In genomic region chr16:66746682-66747081, GRCh38 we compare ENCODE assay signal across 14 cellular contexts. TPM values are rescaled to one million over a fixed set of nuclear protein-coding genes. Genes with fewer than 3 reads are reported as not detected.
DNase-seq lines count a peak whose midpoint lies in the region; ATAC-seq and TF ChIP-seq lines count a peak whose summit lies in the region.
"Had no signal": no experiment of that assay in that cellular context is flagged by ENCODE, and none has a peak within 500 bp of the region (broad histone marks: within the 10 kb centered on the region; RNA-seq: fewer than 3 reads in every experiment).

No MANE protein-coding gene starts in this region.

- H3K27me3 Mint-ChIP-seq in naive thymus-derived CD4-positive, alpha-beta T cell, result no peaks in the 10 kb centered on the region

- peaks cover 0 to 58% (median 14%) of the 10 kb centered on the region in 3 experiments for H3K36me3 ChIP-seq in naive thymus-derived CD4-positive, alpha-beta T cell (ENCODE audit: control insufficient read depth in 2 of 3, insufficient read depth in 3 of 3, low read length in 3 of 3)

- peak; percentile 63 for DNase-seq in GM12865 (ENCODE audit: low read depth)
- peak; percentile 62 for DNase-seq in UCSD-AML1 (lab: John Stamatoyannopoulos, UW; ENCODE audit: unreplicated experiment)
- no peak for DNase-seq in naive thymus-derived CD4-positive, alpha-beta T cell
- no peak for DNase-seq in NCI-H1436 (lab: John Stamatoyannopoulos, UW)
- no peak for DNase-seq in T1000 (lab: John Stamatoyannopoulos, UW)
- no peak for DNase-seq in activated CD4-positive, CD25-positive, alpha-beta regulatory T cell (lab: John Stamatoyannopoulos, UW)
- DNase-seq: activated naive CD4-positive, alpha-beta T cell treated with anti-CD3 and anti-CD28 coated beads for 36 hours; H9; MG63; SW 1271 had no signal

- H3K4me1 ChIP-seq in naive thymus-derived CD4-positive, alpha-beta T cell (ENCODE audit: control insufficient read depth in 2 of 2, insufficient read depth in 2 of 2, low read length in 2 of 2), result peaks cover 15 to 18% of the 10 kb centered on the region in 2 donors

- TF ChIP-seq CTCF in GM12865 (IDR thresholded peaks at IDR 0.05; ENCODE audit: insufficient read depth, low read depth, low read length, missing control alignments), result no peak

- ATAC-seq in HG03064 (IDR thresholded peaks at IDR 0.05; ENCODE audit: low read depth, unreplicated experiment), result peak; percentile 46
- ATAC-seq in naive thymus-derived CD4-positive, alpha-beta T cell, result peak; percentile 38
- ATAC-seq in GM19035 (IDR thresholded peaks at IDR 0.05; ENCODE audit: unreplicated experiment), result no peak

- H3K4me3 Mint-ChIP-seq in naive thymus-derived CD4-positive, alpha-beta T cell, result peak overlapping the region in 1 of 10 donors; percentile 45
- H3K4me3 Mint-ChIP-seq: activated naive CD4-positive, alpha-beta T cell treated with anti-CD3 and anti-CD28 coated beads for 36 hours; H9; mesothelial cell of epicardium had no signal

- peak overlapping the region in 1 of 9 donors; percentile 45 for H3K27ac Mint-ChIP-seq in naive thymus-derived CD4-positive, alpha-beta T cell
- H3K27ac Mint-ChIP-seq: activated naive CD4-positive, alpha-beta T cell treated with anti-CD3 and anti-CD28 coated beads for 36 hours; mesothelial cell of epicardium had no signal

- H3K9me3 Mint-ChIP-seq in naive thymus-derived CD4-positive, alpha-beta T cell, result peaks cover 0 to 2% (median 0%) of the 10 kb centered on the region in 11 donors
- H3K9me3 Mint-ChIP-seq: activated naive CD4-positive, alpha-beta T cell treated with anti-CD3 and anti-CD28 coated beads for 36 hours; H9; mesothelial cell of epicardium had no signal

- H3K36me3 Mint-ChIP-seq in naive thymus-derived CD4-positive, alpha-beta T cell, result peaks cover 0 to 27% (median 11%) of the 10 kb centered on the region in 5 donors

- CTCF ChIA-PET in naive thymus-derived CD4-positive, alpha-beta T cell (lab: Charles Lee), result interaction anchor here (0.5 kb wide), 1 partner anchor 746 kb away, joined by 5 read pairs; no protein-coding TSS in a partner anchor

- no peaks in the 10 kb centered on the region for H3K27me3 ChIP-seq in naive thymus-derived CD4-positive, alpha-beta T cell (ENCODE audit: control insufficient read depth in 2 of 2, insufficient read depth in 2 of 2, low read length in 2 of 2)
- H3K27me3 ChIP-seq: MG63 had no signal

- intact Hi-C loops in naive thymus-derived CD4-positive, alpha-beta T cell (cut with micrococcal nuclease), result no loop called here

- no peaks in the 10 kb centered on the region for H3K9me3 ChIP-seq in naive thymus-derived CD4-positive, alpha-beta T cell (ENCODE audit: control insufficient read depth in 2 of 3, low read length in 3 of 3)
- H3K9me3 ChIP-seq: MG63 had no signal

- POLR2A ChIA-PET in naive thymus-derived CD4-positive, alpha-beta T cell (lab: Charles Lee), result no interaction called here

- no peak overlapping the region for H3K4me3 ChIP-seq in GM12865 (ENCODE audit: low read depth, low read length)
- H3K4me3 ChIP-seq in naive thymus-derived CD4-positive, alpha-beta T cell (ENCODE audit: low read length), result no peak overlapping the region
- H3K4me3 ChIP-seq: MG63 had no signal

- no peak overlapping the region for H3K27ac ChIP-seq in naive thymus-derived CD4-positive, alpha-beta T cell (ENCODE audit: low read depth, low read length)

- peaks cover 25 to 51% (median 45%) of the 10 kb centered on the region in 7 donors for H3K4me1 Mint-ChIP-seq in naive thymus-derived CD4-positive, alpha-beta T cell

RNA-seq across cellular contexts. Expression of gene DYNC1LI2, which starts 4.7 kb away (rescaled TPM):
- total RNA-seq in naive thymus-derived CD4-positive, alpha-beta T cell, result 10 to 100 TPM; 72.3 to 85.7 (median 80.9) TPM
- 10 to 100 TPM; 23.2 to 25.5 TPM for polyA plus RNA-seq in naive thymus-derived CD4-positive, alpha-beta T cell

RNA-seq across cellular contexts. Expression of gene CMTM4, which starts 50.1 kb away (rescaled TPM):
- total RNA-seq in naive thymus-derived CD4-positive, alpha-beta T cell, result 1 to 10 TPM; 1.5 to 2.5 (median 1.8) TPM
- polyA plus RNA-seq in naive thymus-derived CD4-positive, alpha-beta T cell, result under 1 TPM; 0.07 to 0.12 TPM

RNA-seq across cellular contexts. Expression of gene TERB1, which starts 54.7 kb away (rescaled TPM):
- total RNA-seq in naive thymus-derived CD4-positive, alpha-beta T cell, result under 1 TPM in 4 of 5 experiments, not detected in 1; 0.16 to 0.83 (median 0.37) TPM
- polyA plus RNA-seq in naive thymus-derived CD4-positive, alpha-beta T cell, result not detected
- total RNA-seq: activated naive CD4-positive, alpha-beta T cell treated with anti-CD3 and anti-CD28 coated beads for 36 hours; H9 had no signal
- polyA plus RNA-seq: fibroblast of lung had no signal

Comparison
In these comparisons a context has a peak if more than half of its experiments do, and no peak if none do; other contexts are left out.
1. DNase-seq: peak in GM12865 (single experiment) and UCSD-AML1 (single experiment); none in naive thymus-derived CD4-positive, alpha-beta T cell (0 of 9), NCI-H1436 (single experiment), T1000 (single experiment) and activated CD4-positive, CD25-positive, alpha-beta regulatory T cell (0 of 4).